1 cellular context compared by ENCODE assay signal in the genomic region with DNA sequence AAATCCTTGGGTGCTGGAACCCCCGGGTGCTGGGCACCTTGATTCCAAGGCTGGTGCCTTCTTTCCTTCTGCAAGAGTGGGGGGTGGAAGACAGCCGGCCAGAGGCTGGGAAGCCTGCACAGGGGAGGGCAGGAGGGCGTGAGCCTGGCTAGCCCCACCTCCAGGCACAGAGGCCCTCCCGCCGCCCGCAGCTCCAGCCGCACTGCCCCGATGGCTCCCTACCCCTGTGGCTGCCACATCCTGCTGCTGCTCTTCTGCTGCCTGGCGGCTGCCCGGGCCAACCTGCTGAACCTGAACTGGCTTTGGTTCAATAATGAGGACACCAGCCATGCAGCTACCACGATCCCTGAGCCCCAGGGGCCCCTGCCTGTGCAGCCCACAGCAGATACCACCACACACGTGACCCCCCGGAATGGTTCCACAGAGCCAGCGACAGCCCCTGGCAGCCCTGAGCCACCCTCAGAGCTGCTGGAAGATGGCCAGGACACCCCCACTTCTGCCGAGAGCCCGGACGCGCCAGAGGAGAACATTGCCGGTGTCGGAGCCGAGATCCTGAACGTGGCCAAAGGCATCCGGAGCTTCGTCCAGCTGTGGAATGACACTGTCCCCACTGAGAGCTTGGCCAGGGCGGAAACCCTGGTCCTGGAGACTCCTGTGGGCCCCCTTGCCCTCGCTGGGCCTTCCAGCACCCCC.
TF ChIP-seq lines count a peak whose summit lies in the region.

No MANE protein-coding gene starts in this region.

TF ChIP-seq in IMR-90, 13 proteins besides CTCF, POLR2A, EP300 and RAD21 (continued from another document):
- TF ChIP-seq BHLHE40 (IDR thresholded peaks at IDR 0.05; ENCODE audit: low read depth, low read length) (no peak), SMC3 (IDR thresholded peaks at IDR 0.05; ENCODE audit: low read depth, low read length) (no peak), NFE2L2 (IDR thresholded peaks at IDR 0.05; ENCODE audit: low read depth, low read length) (no peak), RCOR1 (IDR thresholded peaks at IDR 0.05; ENCODE audit: insufficient replicate concordance, low read length) (no peak)
TF ChIP-seq in IMR-90: peak in this region for 0.
